ENCODE assay signal across 1 cellular context in the genomic region with DNA sequence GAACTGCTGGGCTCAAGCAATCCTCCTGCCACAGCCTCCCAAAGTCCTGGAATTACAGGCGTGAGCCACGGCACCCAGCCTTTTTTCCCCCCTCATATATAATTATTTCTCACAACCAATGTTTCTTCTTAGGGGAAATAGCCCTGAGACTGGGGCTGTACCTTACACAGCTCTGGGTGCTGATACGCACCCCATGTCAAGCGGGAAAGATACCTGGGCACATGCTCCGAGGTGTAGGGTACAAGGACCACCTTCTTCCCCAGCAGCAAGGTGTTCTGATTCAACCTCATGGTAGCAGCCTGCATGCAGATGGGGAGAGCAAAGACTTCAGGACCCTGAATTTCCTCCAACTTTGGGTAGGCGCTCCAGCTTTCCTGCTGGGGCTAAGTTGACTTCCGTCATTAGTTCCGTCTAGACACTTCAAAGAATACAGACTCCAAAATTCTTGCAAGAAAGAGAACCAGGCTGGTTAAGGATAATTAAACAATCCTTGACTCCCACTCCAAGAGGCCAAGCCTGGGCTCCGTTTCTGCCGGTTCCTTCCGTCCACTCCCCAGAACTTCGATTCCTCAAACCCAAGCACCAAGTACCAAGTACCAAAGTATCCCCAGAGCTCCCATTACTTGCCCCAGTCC.
TF ChIP-seq lines count a peak whose summit lies in the region.

No MANE protein-coding gene starts in this region.

TF ChIP-seq in K562, 482 proteins besides CTCF, POLR2A, EP300 and RAD21:
- no peak for TF ChIP-seq RB1 (IDR thresholded peaks at IDR 0.05; ENCODE audit: low read depth)
- TF ChIP-seq, protein P1, sequence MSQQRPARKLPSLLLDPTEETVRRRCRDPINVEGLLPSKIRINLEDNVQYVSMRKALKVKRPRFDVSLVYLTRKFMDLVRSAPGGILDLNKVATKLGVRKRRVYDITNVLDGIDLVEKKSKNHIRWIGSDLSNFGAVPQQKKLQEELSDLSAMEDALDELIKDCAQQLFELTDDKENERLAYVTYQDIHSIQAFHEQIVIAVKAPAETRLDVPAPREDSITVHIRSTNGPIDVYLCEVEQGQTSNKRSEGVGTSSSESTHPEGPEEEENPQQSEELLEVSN (IDR thresholded peaks at IDR 0.05; ENCODE audit: borderline replicate concordance in 1 of 2, extremely low read depth in 1 of 2, insufficient read depth in 1 of 2, insufficient read length in 1 of 2, low read depth in 1 of 2, low read length in 1 of 2, poor library complexity in 1 of 2, severe bottlenecking in 1 of 2): peak in 1 of 2 experiments; percentile 54
- TF ChIP-seq ATF1 (CRISPR knock-in tag; IDR thresholded peaks at IDR 0.05): no peak
- TF ChIP-seq ATF1 (tag; IDR thresholded peaks at IDR 0.05): no peak
- TF ChIP-seq, protein P2, sequence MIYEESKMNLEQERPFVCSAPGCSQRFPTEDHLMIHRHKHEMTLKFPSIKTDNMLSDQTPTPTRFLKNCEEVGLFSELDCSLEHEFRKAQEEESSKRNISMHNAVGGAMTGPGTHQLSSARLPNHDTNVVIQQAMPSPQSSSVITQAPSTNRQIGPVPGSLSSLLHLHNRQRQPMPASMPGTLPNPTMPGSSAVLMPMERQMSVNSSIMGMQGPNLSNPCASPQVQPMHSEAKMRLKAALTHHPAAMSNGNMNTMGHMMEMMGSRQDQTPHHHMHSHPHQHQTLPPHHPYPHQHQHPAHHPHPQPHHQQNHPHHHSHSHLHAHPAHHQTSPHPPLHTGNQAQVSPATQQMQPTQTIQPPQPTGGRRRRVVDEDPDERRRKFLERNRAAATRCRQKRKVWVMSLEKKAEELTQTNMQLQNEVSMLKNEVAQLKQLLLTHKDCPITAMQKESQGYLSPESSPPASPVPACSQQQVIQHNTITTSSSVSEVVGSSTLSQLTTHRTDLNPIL (CRISPR knock-in tag; IDR thresholded peaks at IDR 0.05): no peak
- 0 out of 2 replicates have a peak, but pooled peaks have one; percentile 13 for TF ChIP-seq KAT7 (CRISPR knock-in tag; IDR thresholded peaks at IDR 0.05; ENCODE audit: borderline replicate concordance)
- TF ChIP-seq GTF2F1 (IDR thresholded peaks at IDR 0.05; ENCODE audit: low read depth, low read length): no peak
- TF ChIP-seq, protein P3, sequence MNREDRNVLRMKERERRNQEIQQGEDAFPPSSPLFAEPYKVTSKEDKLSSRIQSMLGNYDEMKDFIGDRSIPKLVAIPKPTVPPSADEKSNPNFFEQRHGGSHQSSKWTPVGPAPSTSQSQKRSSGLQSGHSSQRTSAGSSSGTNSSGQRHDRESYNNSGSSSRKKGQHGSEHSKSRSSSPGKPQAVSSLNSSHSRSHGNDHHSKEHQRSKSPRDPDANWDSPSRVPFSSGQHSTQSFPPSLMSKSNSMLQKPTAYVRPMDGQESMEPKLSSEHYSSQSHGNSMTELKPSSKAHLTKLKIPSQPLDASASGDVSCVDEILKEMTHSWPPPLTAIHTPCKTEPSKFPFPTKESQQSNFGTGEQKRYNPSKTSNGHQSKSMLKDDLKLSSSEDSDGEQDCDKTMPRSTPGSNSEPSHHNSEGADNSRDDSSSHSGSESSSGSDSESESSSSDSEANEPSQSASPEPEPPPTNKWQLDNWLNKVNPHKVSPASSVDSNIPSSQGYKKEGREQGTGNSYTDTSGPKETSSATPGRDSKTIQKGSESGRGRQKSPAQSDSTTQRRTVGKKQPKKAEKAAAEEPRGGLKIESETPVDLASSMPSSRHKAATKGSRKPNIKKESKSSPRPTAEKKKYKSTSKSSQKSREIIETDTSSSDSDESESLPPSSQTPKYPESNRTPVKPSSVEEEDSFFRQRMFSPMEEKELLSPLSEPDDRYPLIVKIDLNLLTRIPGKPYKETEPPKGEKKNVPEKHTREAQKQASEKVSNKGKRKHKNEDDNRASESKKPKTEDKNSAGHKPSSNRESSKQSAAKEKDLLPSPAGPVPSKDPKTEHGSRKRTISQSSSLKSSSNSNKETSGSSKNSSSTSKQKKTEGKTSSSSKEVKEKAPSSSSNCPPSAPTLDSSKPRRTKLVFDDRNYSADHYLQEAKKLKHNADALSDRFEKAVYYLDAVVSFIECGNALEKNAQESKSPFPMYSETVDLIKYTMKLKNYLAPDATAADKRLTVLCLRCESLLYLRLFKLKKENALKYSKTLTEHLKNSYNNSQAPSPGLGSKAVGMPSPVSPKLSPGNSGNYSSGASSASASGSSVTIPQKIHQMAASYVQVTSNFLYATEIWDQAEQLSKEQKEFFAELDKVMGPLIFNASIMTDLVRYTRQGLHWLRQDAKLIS (CRISPR knock-in tag; IDR thresholded peaks at IDR 0.05): 0 out of 2 replicates have a peak, but pooled peaks have one; percentile 49
- TF ChIP-seq, protein P4, sequence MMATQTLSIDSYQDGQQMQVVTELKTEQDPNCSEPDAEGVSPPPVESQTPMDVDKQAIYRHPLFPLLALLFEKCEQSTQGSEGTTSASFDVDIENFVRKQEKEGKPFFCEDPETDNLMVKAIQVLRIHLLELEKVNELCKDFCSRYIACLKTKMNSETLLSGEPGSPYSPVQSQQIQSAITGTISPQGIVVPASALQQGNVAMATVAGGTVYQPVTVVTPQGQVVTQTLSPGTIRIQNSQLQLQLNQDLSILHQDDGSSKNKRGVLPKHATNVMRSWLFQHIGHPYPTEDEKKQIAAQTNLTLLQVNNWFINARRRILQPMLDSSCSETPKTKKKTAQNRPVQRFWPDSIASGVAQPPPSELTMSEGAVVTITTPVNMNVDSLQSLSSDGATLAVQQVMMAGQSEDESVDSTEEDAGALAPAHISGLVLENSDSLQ (IDR thresholded peaks at IDR 0.05): no peak
- no peak for TF ChIP-seq ZNF644 (tag; IDR thresholded peaks at IDR 0.05; ENCODE audit: low read depth)
- 0 out of 2 replicates have a peak, but pooled peaks have one; percentile 25 for TF ChIP-seq SMARCA4 (IDR thresholded peaks at IDR 0.05)
- no peak for TF ChIP-seq GTF2E2 (tag; IDR thresholded peaks at IDR 0.05)
